Comparison of ENCODE assay signal across 12 cellular contexts in the genomic region with DNA sequence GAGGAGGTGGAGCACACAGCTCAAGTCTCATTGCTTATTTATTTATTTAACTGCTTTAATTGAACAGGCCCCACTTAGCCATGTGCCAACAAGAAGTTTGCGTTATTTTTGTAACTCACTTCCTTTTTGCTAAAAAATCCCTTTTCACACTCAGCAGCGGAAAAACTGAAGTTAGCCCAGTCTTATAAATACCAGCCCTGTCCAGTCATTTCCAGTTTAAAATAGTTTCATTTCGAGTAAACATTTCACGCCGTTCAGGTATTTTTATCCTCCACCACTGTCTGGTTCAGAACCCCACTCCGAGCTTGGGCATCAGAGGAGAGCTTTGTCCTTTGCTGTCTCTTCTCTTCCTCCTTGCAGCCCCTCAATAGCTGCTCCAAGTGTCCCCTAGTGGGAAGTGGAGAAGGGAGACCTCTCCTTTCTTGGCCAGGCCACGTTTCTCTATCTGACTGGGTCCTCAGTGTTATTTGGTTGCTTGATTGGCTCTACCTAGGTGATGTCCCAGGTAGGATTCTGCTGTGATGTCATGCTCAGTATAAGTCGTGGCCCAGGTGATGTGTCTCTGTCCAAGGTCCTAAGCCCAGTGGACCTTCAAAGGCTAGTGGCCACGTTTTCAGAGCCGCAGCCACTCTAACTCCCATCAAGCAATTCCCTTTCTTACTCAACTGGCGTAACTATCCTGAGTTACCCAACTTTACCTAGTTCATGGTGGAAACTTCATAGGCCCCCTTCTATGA.
DNase-seq lines count a peak whose midpoint lies in the region; ATAC-seq and TF ChIP-seq lines count a peak whose summit lies in the region.
"Had no signal": no experiment of that assay in that cellular context is flagged by ENCODE, and none has a peak within 500 bp of the region (broad histone marks: within the 10 kb centered on the region; RNA-seq: fewer than 3 reads in every experiment).

No MANE protein-coding gene starts in this region.

- H3K9ac ChIP-seq in BLaER1 treated with 17β-estradiol and CSF1 and Interleukin-3, amounts not matched to agents 10 nM and 100 nM = peak overlapping the region in 8 of 11 experiments; percentile 0 to 72 (median 47); a peak in 15 of 22 replicates

- no peak overlapping the region for H3K4me3 Mint-ChIP-seq in T-helper 2 cell treated with Interferon-gamma antibody and Interleukin-4, amounts not matched to agents 5 μg/mL and 100 μg/mL, for 36 hours
- H3K4me3 Mint-ChIP-seq: activated naive CD4-positive, alpha-beta T cell treated with anti-CD3 and anti-CD28 coated beads, Interleukin-2, amount 10 ng/mL, durations not matched to agents 7 days and 5 days had no signal

- DNase-seq in LNCaP clone FGC (ENCODE audit: low read depth) (peak; percentile 4), GF-D8 (lab: John Stamatoyannopoulos, UW) (no peak), AG08396 (ENCODE audit: low spot score) (no peak), NCI-H1694 treated with DMSO at 0.1 percent for 48 hours (lab: John Stamatoyannopoulos, UW) (no peak)
- no peak for DNase-seq in T-helper 2 cell treated with Interferon-gamma antibody and Interleukin-4, amounts not matched to agents 5 μg/mL and 100 μg/mL, for 36 hours (ENCODE audit: low spot score)
- DNase-seq: activated naive CD4-positive, alpha-beta T cell treated with anti-CD3 and anti-CD28 coated beads, Interleukin-2, amount 10 ng/mL, durations not matched to agents 7 days and 5 days; effector memory CD4-positive, alpha-beta T cell; NCI-H748 treated with DMSO at 0.1 percent for 48 hours; occipital lobe had no signal

- TF ChIP-seq CTCF in LNCaP clone FGC (IDR thresholded peaks at IDR 0.05; ENCODE audit: control insufficient read depth, extremely low read depth, insufficient read depth) = no peak

- H3K4me2 ChIP-seq in BLaER1 treated with 17β-estradiol and CSF1 and Interleukin-3, amounts not matched to agents 10 nM and 100 nM = peak overlapping the region; percentile 50 to 94 (median 70)

- peaks cover 15 to 35% (median 20%) of the 10 kb centered on the region in 10 experiments for H3K4me1 ChIP-seq in BLaER1 treated with 17β-estradiol and CSF1 and Interleukin-3, amounts not matched to agents 10 nM and 100 nM

- no peak overlapping the region for H3K27ac Mint-ChIP-seq in T-helper 2 cell treated with Interferon-gamma antibody and Interleukin-4, amounts not matched to agents 5 μg/mL and 100 μg/mL, for 36 hours
- H3K27ac Mint-ChIP-seq: activated naive CD4-positive, alpha-beta T cell treated with anti-CD3 and anti-CD28 coated beads, Interleukin-2, amount 10 ng/mL, durations not matched to agents 7 days and 5 days had no signal

- H3K36me3 Mint-ChIP-seq in T-helper 2 cell treated with Interferon-gamma antibody and Interleukin-4, amounts not matched to agents 5 μg/mL and 100 μg/mL, for 36 hours (ENCODE audit: low read depth) = no peaks in the 10 kb centered on the region
- H3K36me3 Mint-ChIP-seq: activated naive CD4-positive, alpha-beta T cell treated with anti-CD3 and anti-CD28 coated beads, Interleukin-2, amount 10 ng/mL, durations not matched to agents 7 days and 5 days had no signal

- no peaks in the 10 kb centered on the region for H3K36me3 ChIP-seq in BLaER1 treated with 17β-estradiol and CSF1 and Interleukin-3, amounts not matched to agents 10 nM and 100 nM

- H3K4me3 ChIP-seq in BLaER1 treated with 17β-estradiol and CSF1 and Interleukin-3, amounts not matched to agents 10 nM and 100 nM = peak overlapping the region in 3 of 10 experiments; percentile 7 to 29 (median 13); a peak in 4 of 20 replicates
- H3K4me3 ChIP-seq in LNCaP clone FGC (ENCODE audit: low read depth, low read length) = no peak overlapping the region

- H3K27me3 Mint-ChIP-seq in T-helper 2 cell treated with Interferon-gamma antibody and Interleukin-4, amounts not matched to agents 5 μg/mL and 100 μg/mL, for 36 hours (ENCODE audit: low read depth) = no peaks in the 10 kb centered on the region
- H3K27me3 Mint-ChIP-seq: activated naive CD4-positive, alpha-beta T cell treated with anti-CD3 and anti-CD28 coated beads, Interleukin-2, amount 10 ng/mL, durations not matched to agents 7 days and 5 days had no signal

- H3K27me3 ChIP-seq in BLaER1 treated with 17β-estradiol and CSF1 and Interleukin-3, amounts not matched to agents 10 nM and 100 nM = no peaks in the 10 kb centered on the region

- H3K9me3 ChIP-seq in BLaER1 treated with 17β-estradiol and CSF1 and Interleukin-3, amounts not matched to agents 10 nM and 100 nM (replicated peaks in 1 of 11) = no peaks in the 10 kb centered on the region

- H3K9me3 Mint-ChIP-seq in T-helper 2 cell treated with Interferon-gamma antibody and Interleukin-4, amounts not matched to agents 5 μg/mL and 100 μg/mL, for 36 hours = no peaks in the 10 kb centered on the region
- H3K9me3 Mint-ChIP-seq: activated naive CD4-positive, alpha-beta T cell treated with anti-CD3 and anti-CD28 coated beads, Interleukin-2, amount 10 ng/mL, durations not matched to agents 7 days and 5 days had no signal

- no peaks in the 10 kb centered on the region for H4K20me1 ChIP-seq in BLaER1 treated with 17β-estradiol and CSF1 and Interleukin-3, amounts not matched to agents 10 nM and 100 nM

- peak; percentile 88 for ATAC-seq in GM19025 (IDR thresholded peaks at IDR 0.05; ENCODE audit: low read depth, unreplicated experiment)
- peak; percentile 84 for ATAC-seq in HG02678 (IDR thresholded peaks at IDR 0.05; ENCODE audit: unreplicated experiment)

- peak overlapping the region; percentile 2 to 66 (median 42); a peak in 16 of 22 replicates for H3K27ac ChIP-seq in BLaER1 treated with 17β-estradiol and CSF1 and Interleukin-3, amounts not matched to agents 10 nM and 100 nM

- no peaks in the 10 kb centered on the region for H3K4me1 Mint-ChIP-seq in T-helper 2 cell treated with Interferon-gamma antibody and Interleukin-4, amounts not matched to agents 5 μg/mL and 100 μg/mL, for 36 hours (ENCODE audit: low read depth)
- H3K4me1 Mint-ChIP-seq: activated naive CD4-positive, alpha-beta T cell treated with anti-CD3 and anti-CD28 coated beads, Interleukin-2, amount 10 ng/mL, durations not matched to agents 7 days and 5 days had no signal
